ENCODE assay signal across 10 cellular contexts in genomic region chr19:17681505-17682125, GRCh38. TPM values are rescaled to one million over a fixed set of nuclear protein-coding genes. Genes with fewer than 3 reads are reported as not detected.
DNase-seq lines count a peak whose midpoint lies in the region; ATAC-seq and TF ChIP-seq lines count a peak whose summit lies in the region.
"Had no signal": no experiment of that assay in that cellular context is flagged by ENCODE, and none has a peak within 500 bp of the region (broad histone marks: within the 10 kb centered on the region; RNA-seq: fewer than 3 reads in every experiment).

No MANE protein-coding gene starts in this region.

- H3K27ac Mint-ChIP-seq in activated CD4-positive, alpha-beta memory T cell treated with anti-CD3 and anti-CD28 coated beads for 36 hours = no peak overlapping the region
- H3K27ac Mint-ChIP-seq: activated B cell treated with CpG ODN at 0.5 μM for 24 hours had no signal

- no peak overlapping the region for H3K4me3 ChIP-seq in heart right ventricle
- no peak overlapping the region for H3K4me3 ChIP-seq in testis
- H3K4me3 ChIP-seq in transverse colon = no peak overlapping the region
- H3K4me3 ChIP-seq: BLaER1 had no signal

- H3K27me3 Mint-ChIP-seq in activated CD4-positive, alpha-beta memory T cell treated with anti-CD3 and anti-CD28 coated beads for 36 hours = peaks cover 60% of the 10 kb centered on the region

- POLR2A ChIA-PET in activated CD4-positive, alpha-beta memory T cell treated with anti-CD3 and anti-CD28 coated beads for 36 hours (lab: Charles Lee) = no interaction called here

- DNase-seq in activated gamma-delta T cell treated with Interleukin-2 at 50 U/mL for 16 hours (peak; percentile 28), activated gamma-delta T cell (lab: John Stamatoyannopoulos, UW) (no peak), heart right ventricle (peak; percentile 51 to 55), testis (peak; percentile 61), SKM-1 (lab: John Stamatoyannopoulos, UW; ENCODE audit: unreplicated experiment) (no peak), transverse colon (no peak)
- peak; percentile 28 for DNase-seq in activated CD4-positive, alpha-beta memory T cell treated with anti-CD3 and anti-CD28 coated beads for 36 hours
- no peak for DNase-seq in stimulated activated naive CD4-positive, alpha-beta T cell treated with Interleukin-2 at 50 U/mL for 16 hours (lab: John Stamatoyannopoulos, UW)
- DNase-seq: activated B cell treated with CpG ODN at 0.5 μM for 24 hours had no signal

- TF ChIP-seq POLR2A in testis (IDR thresholded peaks at IDR 0.05) (no peak), transverse colon (IDR thresholded peaks at IDR 0.05) (no peak)

- H3K27me3 ChIP-seq in heart right ventricle (peaks cover 0 to 73% (median 17%) of the 10 kb centered on the region in 7 donors), testis (no peaks in the 10 kb centered on the region), transverse colon (peaks cover 81% of the 10 kb centered on the region)

- intact Hi-C loops in activated CD4-positive, alpha-beta memory T cell treated with anti-CD3 and anti-CD28 coated beads for 36 hours (cut with micrococcal nuclease) = no loop called here
- intact Hi-C loops in heart right ventricle (cut with DNase I) = no loop called here
- intact Hi-C loops in testis (cut with DNase I; ENCODE audit: low total_unique reads) = no loop called here
- intact Hi-C loops in transverse colon (cut with DNase I; ENCODE audit: low total_unique reads) = loop anchor here (1.0 kb wide), 1 partner anchor 32 kb away; no protein-coding TSS in a partner anchor

- WGBS in heart right ventricle, 2 donors = 45 to 47% methylated on average over 25 of the region's 25 CpGs
- WGBS in testis, 2 donors = 32 to 45% methylated on average over 25 of the region's 25 CpGs
- WGBS in transverse colon (ENCODE audit: low coverage in 1 of 2), 2 donors = 60 to 67% methylated on average over 1 to 25 of the region's 25 CpGs

- H3K4me3 Mint-ChIP-seq in activated CD4-positive, alpha-beta memory T cell treated with anti-CD3 and anti-CD28 coated beads for 36 hours = no peak overlapping the region
- H3K4me3 Mint-ChIP-seq: activated B cell treated with CpG ODN at 0.5 μM for 24 hours had no signal

- H3K9me3 Mint-ChIP-seq in activated CD4-positive, alpha-beta memory T cell treated with anti-CD3 and anti-CD28 coated beads for 36 hours = no peaks in the 10 kb centered on the region
- H3K9me3 Mint-ChIP-seq: activated B cell treated with CpG ODN at 0.5 μM for 24 hours had no signal

- CTCF ChIA-PET in activated CD4-positive, alpha-beta memory T cell treated with anti-CD3 and anti-CD28 coated beads for 36 hours (lab: Charles Lee) = no interaction called here

- in situ Hi-C loops in transverse colon (cut with MboI; ENCODE audit: low pct_ligation_motif_present in 1 of 4, low pct_unique_long_range_greater_than_20kb in 1 of 4, low sequenced_read_pairs in 3 of 4) = no loop called here

- H3K4me1 ChIP-seq in heart right ventricle = peaks cover 3 to 33% (median 18%) of the 10 kb centered on the region in 9 donors
- H3K4me1 ChIP-seq in testis = peaks cover 17% of the 10 kb centered on the region
- H3K4me1 ChIP-seq in transverse colon = peaks cover 7 to 17% (median 12%) of the 10 kb centered on the region in 4 donors

- H3K9me3 ChIP-seq in heart right ventricle (no peaks in the 10 kb centered on the region), testis (no peaks in the 10 kb centered on the region), transverse colon (no peaks in the 10 kb centered on the region)
- H3K9me3 ChIP-seq: BLaER1 had no signal

- H3K36me3 ChIP-seq in heart right ventricle = no peaks in the 10 kb centered on the region
- no peaks in the 10 kb centered on the region for H3K36me3 ChIP-seq in testis (ENCODE audit: low read depth, missing control alignments)
- H3K36me3 ChIP-seq in transverse colon = no peaks in the 10 kb centered on the region
- H3K36me3 ChIP-seq: BLaER1 had no signal

- no peaks in the 10 kb centered on the region for H3K36me3 Mint-ChIP-seq in activated CD4-positive, alpha-beta memory T cell treated with anti-CD3 and anti-CD28 coated beads for 36 hours

- H3K4me1 Mint-ChIP-seq in activated CD4-positive, alpha-beta memory T cell treated with anti-CD3 and anti-CD28 coated beads for 36 hours (ENCODE audit: low read depth) = peaks cover 6% of the 10 kb centered on the region

- TF ChIP-seq EP300 in transverse colon (IDR thresholded peaks at IDR 0.05; ENCODE audit: low read depth) = no peak

- H3K27ac ChIP-seq in heart right ventricle (no peak overlapping the region), testis (no peak overlapping the region), transverse colon (no peak overlapping the region)
- H3K27ac ChIP-seq: BLaER1 had no signal

- ATAC-seq in heart right ventricle = peak in 4 of 8 donors; percentile 25 to 46 (median 34)

- TF ChIP-seq CTCF in heart right ventricle (IDR thresholded peaks at IDR 0.05) (no peak), testis (IDR thresholded peaks at IDR 0.05) (no peak), transverse colon (IDR thresholded peaks at IDR 0.05) (no peak)

RNA-seq across cellular contexts. Expression of gene UNC13A, which starts 6.5 kb away (rescaled TPM):
- under 1 TPM; 0.02 TPM for total RNA-seq in activated CD4-positive, alpha-beta memory T cell treated with anti-CD3 and anti-CD28 coated beads for 36 hours
- total RNA-seq in heart right ventricle (under 1 TPM in 8 of 10 donors, not detected in 2; 0.02 to 0.72 (median 0.06) TPM), testis (1 to 10 TPM; 2.6 to 3.2 TPM), transverse colon (1 to 10 TPM in 1 of 4 donors, under 1 TPM in 3; under 0.01 to 1.9 (median 0.30) TPM)
- polyA plus RNA-seq in heart right ventricle (under 1 TPM; 0.03 to 0.44 TPM), testis (ENCODE audit: insufficient read depth, low read depth, low replicate concordance) (1.2 TPM)

RNA-seq across cellular contexts. Expression of gene MAP1S, which starts 37.7 kb away (rescaled TPM):
- total RNA-seq in activated CD4-positive, alpha-beta memory T cell treated with anti-CD3 and anti-CD28 coated beads for 36 hours = 10 to 100 TPM; 63.0 to 71.2 TPM
- 10 to 100 TPM; 20.7 to 48.7 (median 27.1) TPM for total RNA-seq in heart right ventricle
- polyA plus RNA-seq in heart right ventricle = 10 to 100 TPM; 20.4 to 25.7 TPM
- 100 to 1,000 TPM in 1 of 2 donors, 10 to 100 TPM in 1; 95.5 to 106 TPM for total RNA-seq in testis
- 123 TPM for polyA plus RNA-seq in testis (ENCODE audit: insufficient read depth, low read depth, low replicate concordance)
- 100 to 1,000 TPM in 2 of 4 donors, 10 to 100 TPM in 2; 30.2 to 159 (median 68.0) TPM for total RNA-seq in transverse colon

Comparison
In these comparisons a context has a peak if more than half of its experiments do, and no peak if none do; other contexts are left out.
1. DNase-seq: peak in activated gamma-delta T cell treated with Interleukin-2 at 50 U/mL for 16 hours (single experiment), activated CD4-positive, alpha-beta memory T cell treated with anti-CD3 and anti-CD28 coated beads for 36 hours (single experiment), heart right ventricle (2 of 2) and testis (single experiment); none in activated gamma-delta T cell (single experiment), SKM-1 (single experiment), transverse colon (single experiment) and stimulated activated naive CD4-positive, alpha-beta T cell treated with Interleukin-2 at 50 U/mL for 16 hours (single experiment).